10 cellular contexts compared by ENCODE assay signal in genomic region chr14:78455896-78456435, GRCh38.
A peak's percentile ranks its signal among the peaks of the same experiment; 100 is the strongest.
DNase-seq lines count a peak whose midpoint lies in the region; ATAC-seq and TF ChIP-seq lines count a peak whose summit lies in the region.
"Had no signal": no experiment of that assay in that cellular context is flagged by ENCODE, and none has a peak within 500 bp of the region (broad histone marks: within the 10 kb centered on the region; RNA-seq: fewer than 3 reads in every experiment).

No MANE protein-coding gene starts in this region.

- no peaks in the 10 kb centered on the region for H3K4me1 Mint-ChIP-seq in natural killer cell

- no peak for TF ChIP-seq CTCF in natural killer cell (IDR thresholded peaks at IDR 0.05)

- intact Hi-C loops in natural killer cell (cut with micrococcal nuclease): no loop called here

- H3K36me3 Mint-ChIP-seq in natural killer cell: no peaks in the 10 kb centered on the region

- peak; percentile 46 for ATAC-seq in GM18861 (IDR thresholded peaks at IDR 0.05; ENCODE audit: unreplicated experiment)
- ATAC-seq in GM21529 (IDR thresholded peaks at IDR 0.05; ENCODE audit: unreplicated experiment): peak; percentile 82
- peak; percentile 85 for ATAC-seq in HG03469 (IDR thresholded peaks at IDR 0.05; ENCODE audit: unreplicated experiment)
- no peak for ATAC-seq in GM21447 (IDR thresholded peaks at IDR 0.05; ENCODE audit: unreplicated experiment)
- ATAC-seq in HG02970 (IDR thresholded peaks at IDR 0.05; ENCODE audit: low FRiP score, unreplicated experiment): no peak
- no peak for ATAC-seq in natural killer cell

- H3K27me3 Mint-ChIP-seq in natural killer cell (ENCODE audit: low read depth in 2 of 2): no peaks in the 10 kb centered on the region
- H3K27me3 Mint-ChIP-seq: IgD-negative memory B cell had no signal

- peaks cover 0 to 2% of the 10 kb centered on the region in 2 donors for H3K9me3 Mint-ChIP-seq in natural killer cell
- H3K9me3 Mint-ChIP-seq: activated T-helper 1 cell treated with anti-CD3 and anti-CD28 coated beads, Interleukin-12 subunit alpha, Interleukin-12 subunit beta, Interleukin-2, Interleukin-4 antibody, amounts not matched to agents 30 ng/mL and 10 ng/mL and 1 ng/mL, durations not matched to agents 14 hours and 24 hours and 36 hours; IgD-negative memory B cell had no signal

- DNase-seq in globus pallidus (ENCODE audit: low spot score) (peak; percentile 70), activated gamma-delta T cell treated with Interleukin-2 at 50 U/mL for 16 hours (no peak), natural killer cell (no peak)

- H3K4me3 Mint-ChIP-seq in natural killer cell: no peak overlapping the region
- H3K4me3 Mint-ChIP-seq: activated T-helper 1 cell treated with anti-CD3 and anti-CD28 coated beads, Interleukin-12 subunit alpha, Interleukin-12 subunit beta, Interleukin-2, Interleukin-4 antibody, amounts not matched to agents 30 ng/mL and 10 ng/mL and 1 ng/mL, durations not matched to agents 14 hours and 24 hours and 36 hours had no signal

- no peak overlapping the region for H3K27ac Mint-ChIP-seq in natural killer cell
- H3K27ac Mint-ChIP-seq: activated T-helper 1 cell treated with anti-CD3 and anti-CD28 coated beads, Interleukin-12 subunit alpha, Interleukin-12 subunit beta, Interleukin-2, Interleukin-4 antibody, amounts not matched to agents 30 ng/mL and 10 ng/mL and 1 ng/mL, durations not matched to agents 14 hours and 24 hours and 36 hours; IgD-negative memory B cell had no signal

Comparison
In these comparisons a context has a peak if more than half of its experiments do, and no peak if none do; other contexts are left out.
1. ATAC-seq: peak in GM18861 (single experiment), GM21529 (single experiment) and HG03469 (single experiment); none in GM21447 (single experiment), HG02970 (single experiment) and natural killer cell (0 of 3).